ENCODE assay signal across 12 cellular contexts in the genomic region with DNA sequence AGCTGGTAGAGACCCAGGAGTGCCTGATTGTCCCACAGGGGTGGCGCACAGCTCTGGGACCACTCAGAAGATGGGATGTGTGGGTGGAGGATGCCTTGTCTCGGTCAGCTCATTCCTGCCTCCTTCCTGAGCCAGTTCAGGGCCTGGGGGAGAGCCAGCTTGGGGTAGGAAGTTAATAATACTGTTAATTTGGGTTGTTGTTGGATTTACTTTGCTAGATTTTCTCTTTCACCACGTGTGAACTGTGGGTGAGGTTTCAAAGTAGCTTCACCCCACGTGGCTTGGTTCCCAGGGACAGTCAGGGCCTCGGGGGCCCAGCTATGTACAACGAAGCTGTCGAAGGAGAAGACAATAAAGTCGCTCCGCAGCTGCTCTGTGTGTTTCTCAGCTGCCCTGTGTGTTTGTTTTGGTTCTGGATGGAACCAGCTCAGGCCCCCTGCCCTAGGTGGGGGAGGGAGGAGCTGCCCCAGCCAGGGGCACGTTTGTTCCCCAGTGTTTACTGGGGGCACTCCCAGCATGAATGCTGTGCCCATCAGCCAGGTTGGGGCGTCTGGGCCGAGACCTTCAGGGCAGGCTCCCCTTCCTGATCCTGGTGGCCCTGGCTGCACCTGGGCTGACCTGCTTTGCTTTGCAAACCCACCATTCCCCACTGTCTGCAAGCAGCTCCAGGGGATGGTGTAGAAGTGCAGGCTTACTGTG. TPM values are rescaled to one million over a fixed set of nuclear protein-coding genes. Genes with fewer than 3 reads are reported as not detected.
DNase-seq lines count a peak whose midpoint lies in the region; ATAC-seq, FAIRE-seq and TF ChIP-seq lines count a peak whose summit lies in the region.
"Had no signal": no experiment of that assay in that cellular context is flagged by ENCODE, and none has a peak within 500 bp of the region (broad histone marks: within the 10 kb centered on the region; RNA-seq: fewer than 3 reads in every experiment).

No MANE protein-coding gene starts in this region.

- TF ChIP-seq POLR2A in GM12891 (IDR thresholded peaks at IDR 0.05; ENCODE audit: low read depth, low read length) (peak; percentile 34; the same call in 1 of the 2 replicates), transverse colon (IDR thresholded peaks at IDR 0.05) (no peak)

- no peak for FAIRE-seq in GM12891 (lab: Jason Lieb, UNC)
- FAIRE-seq: small intestine had no signal

- peaks cover 3% of the 10 kb centered on the region for H3K4me1 Mint-ChIP-seq in mesothelial cell of epicardium

- TF ChIP-seq CTCF in mesothelial cell of epicardium (IDR thresholded peaks at IDR 0.05; ENCODE audit: unreplicated experiment) (no peak), transverse colon (IDR thresholded peaks at IDR 0.05) (no peak)

- no peaks in the 10 kb centered on the region for H3K36me3 ChIP-seq in transverse colon

- no peaks in the 10 kb centered on the region for H3K36me3 Mint-ChIP-seq in activated naive CD4-positive, alpha-beta T cell treated with anti-CD3 and anti-CD28 coated beads, Interleukin-2, amount 50 U/mL, for 72 hours
- H3K36me3 Mint-ChIP-seq in mesothelial cell of epicardium, result peaks cover 9% of the 10 kb centered on the region

- intact Hi-C loops in transverse colon (cut with DNase I; ENCODE audit: low total_unique reads), result no loop called here

- H3K4me1 ChIP-seq in transverse colon, result peaks cover 15 to 25% (median 21%) of the 10 kb centered on the region in 4 donors

- WGBS in transverse colon (ENCODE audit: low coverage in 1 of 2), 2 donors, result 62% methylated on average over 12 of the region's 12 CpGs; no CpG with 5 or more reads in 1 of the 2 donors

- no peaks in the 10 kb centered on the region for H3K9me3 Mint-ChIP-seq in activated naive CD4-positive, alpha-beta T cell treated with anti-CD3 and anti-CD28 coated beads, Interleukin-2, amount 50 U/mL, for 72 hours
- no peaks in the 10 kb centered on the region for H3K9me3 Mint-ChIP-seq in mesothelial cell of epicardium

- H3K27me3 ChIP-seq in transverse colon, result no peaks in the 10 kb centered on the region

- peak overlapping the region; percentile 77 for H3K4me3 Mint-ChIP-seq in mesothelial cell of epicardium

- no peaks in the 10 kb centered on the region for H3K9me3 ChIP-seq in transverse colon

- no peak overlapping the region for H3K4me3 ChIP-seq in transverse colon

- H3K27me3 Mint-ChIP-seq in mesothelial cell of epicardium (ENCODE audit: low read depth), result no peaks in the 10 kb centered on the region

- no peak overlapping the region for H3K27ac ChIP-seq in transverse colon

- DNase-seq in Ammon's horn (ENCODE audit: low spot score) (peak; percentile 1), GM12891 (ENCODE audit: insufficient read length, low spot score) (no peak), mesothelial cell of epicardium (ENCODE audit: low spot score in 2 of 2, unreplicated experiment in 2 of 2) (no peak), transverse colon (no peak)
- DNase-seq in activated naive CD4-positive, alpha-beta T cell treated with anti-CD3 and anti-CD28 coated beads, Interleukin-2, amount 50 U/mL, for 72 hours (ENCODE audit: low spot score in 2 of 2), result peak in 1 of 2 donors; percentile 54
- no peak for DNase-seq in central memory CD4-positive, alpha-beta T cell
- DNase-seq in activated CD4-positive, CD25-positive, alpha-beta regulatory T cell (lab: John Stamatoyannopoulos, UW), result no peak
- DNase-seq: DND-41, mesendoderm, NCI-H1436 treated with DMSO at 0.1 percent for 48 hours, small intestine had no signal

- TF ChIP-seq EP300 in transverse colon (IDR thresholded peaks at IDR 0.05; ENCODE audit: low read depth), result no peak

- in situ Hi-C loops in transverse colon (cut with MboI; ENCODE audit: low pct_ligation_motif_present in 1 of 4, low pct_unique_long_range_greater_than_20kb in 1 of 4, low sequenced_read_pairs in 3 of 4), result no loop called here

- H3K27ac Mint-ChIP-seq in activated naive CD4-positive, alpha-beta T cell treated with anti-CD3 and anti-CD28 coated beads, Interleukin-2, amount 50 U/mL, for 72 hours, result peak overlapping the region; percentile 67 to 72
- no peak overlapping the region for H3K27ac Mint-ChIP-seq in mesothelial cell of epicardium

- no peak for ATAC-seq in activated naive CD4-positive, alpha-beta T cell treated with anti-CD3 and anti-CD28 coated beads, Interleukin-2, amount 50 U/mL, for 72 hours
- no peak for ATAC-seq in HG02970 (IDR thresholded peaks at IDR 0.05; ENCODE audit: low FRiP score, unreplicated experiment)

TF ChIP-seq in GM12891, 5 proteins besides CTCF, POLR2A, EP300 and RAD21:
- no peak for TF ChIP-seq PAX5 (IDR thresholded peaks at IDR 0.05; ENCODE audit: insufficient read depth, low read length, severe bottlenecking)
- no peak for TF ChIP-seq POU2F2 (IDR thresholded peaks at IDR 0.05; ENCODE audit: low read depth, low read length)
- TF ChIP-seq POLR2AphosphoS5 (IDR thresholded peaks at IDR 0.05; ENCODE audit: low read depth, low read length), result no peak; the same call in 1 of the 2 replicates
- TF ChIP-seq SPI1 (IDR thresholded peaks at IDR 0.05; ENCODE audit: low read depth, low read length), result no peak
- TF ChIP-seq TAF1 (IDR thresholded peaks at IDR 0.05; ENCODE audit: low read depth, low read length), result no peak

RNA-seq across cellular contexts. Expression of a gene that starts 2.3 kb away (rescaled TPM):
- polyA plus RNA-seq in GM12891 (2012; ENCODE audit: low read depth, missing spikeins), result 28.9 TPM
- 10 to 100 TPM; 20.7 to 42.8 TPM for total RNA-seq in activated naive CD4-positive, alpha-beta T cell treated with anti-CD3 and anti-CD28 coated beads, Interleukin-2, amount 50 U/mL, for 72 hours
- 28.4 to 33.0 TPM (median 31.1 TPM) in 3 replicates for total RNA-seq in mesothelial cell of epicardium
- 10 to 100 TPM; 32.6 to 62.7 (median 54.3) TPM for total RNA-seq in transverse colon

RNA-seq across cellular contexts. Expression of a gene that starts 38.4 kb away (rescaled TPM):
- polyA plus RNA-seq in GM12891 (2012; ENCODE audit: low read depth, missing spikeins), result 5.0 TPM
- total RNA-seq in activated naive CD4-positive, alpha-beta T cell treated with anti-CD3 and anti-CD28 coated beads, Interleukin-2, amount 50 U/mL, for 72 hours, result 10 to 100 TPM; 19.4 to 21.5 TPM
- 42.5 to 46.6 TPM (median 45.8 TPM) in 3 replicates for total RNA-seq in mesothelial cell of epicardium
- total RNA-seq in transverse colon, result 10 to 100 TPM; 14.9 to 38.4 (median 25.0) TPM

RNA-seq across cellular contexts. Expression of a gene that starts 38.7 kb away (rescaled TPM):
- 0.13 TPM for polyA plus RNA-seq in GM12891 (2012; ENCODE audit: low read depth, missing spikeins)
- under 1 TPM in 1 of 2 donors, not detected in 1; 0.09 TPM for total RNA-seq in activated naive CD4-positive, alpha-beta T cell treated with anti-CD3 and anti-CD28 coated beads, Interleukin-2, amount 50 U/mL, for 72 hours
- total RNA-seq in mesothelial cell of epicardium (0.45 to 0.84 TPM (median 0.49 TPM) in 3 replicates), transverse colon (1 to 10 TPM in 1 of 4 donors, under 1 TPM in 2, not detected in 1; 0.55 to 2.9 (median 0.60) TPM)
